22 cellular contexts compared by ENCODE assay signal in the genomic region with DNA sequence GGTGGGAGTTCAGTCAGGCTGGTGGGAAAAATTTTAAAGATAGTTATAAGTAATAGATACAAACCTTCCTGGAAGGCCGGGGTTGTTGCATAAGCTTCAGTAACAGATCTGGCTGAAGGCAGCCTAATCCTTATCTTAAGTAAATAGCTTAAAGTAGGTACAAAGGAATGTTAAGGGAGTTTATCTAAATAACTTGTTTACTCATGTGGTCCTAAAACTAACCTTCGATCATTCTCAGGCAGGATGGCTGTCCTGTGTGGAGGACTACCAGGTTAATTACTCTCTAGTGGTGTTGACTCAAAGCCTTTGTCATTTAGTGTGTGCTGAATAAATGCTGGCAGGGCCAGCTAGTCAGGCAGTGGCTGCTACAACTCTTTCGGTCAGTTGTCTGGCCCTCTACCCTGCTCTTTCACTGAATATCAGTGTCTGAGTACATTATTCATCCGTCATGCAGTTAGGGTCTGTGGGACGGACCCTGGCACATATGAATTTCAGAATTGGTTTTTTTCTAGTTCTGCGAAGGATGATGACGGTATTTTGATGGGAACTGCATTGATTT.
DNase-seq lines count a peak whose midpoint lies in the region; ATAC-seq, FAIRE-seq and TF ChIP-seq lines count a peak whose summit lies in the region.
"Had no signal": no experiment of that assay in that cellular context is flagged by ENCODE, and none has a peak within 500 bp of the region (broad histone marks: within the 10 kb centered on the region; RNA-seq: fewer than 3 reads in every experiment).

No MANE protein-coding gene starts in this region.

- H3F3A ChIP-seq in MM.1S (ENCODE audit: insufficient read depth, low read length) = no peaks in the 10 kb centered on the region

- no peak for TF ChIP-seq EP300 in K562 (IDR thresholded peaks at IDR 0.05; ENCODE audit: low read length)
- TF ChIP-seq EP300 in HepG2 (IDR thresholded peaks at IDR 0.05; ENCODE audit: low read depth in 2 of 2, low read length in 2 of 2) = no peak
- TF ChIP-seq EP300 in HepG2 (CRISPR knock-in tag; IDR thresholded peaks at IDR 0.05; ENCODE audit: borderline replicate concordance) = no peak

- CTCF ChIA-PET in HEK293 (lab: Yijun Ruan, JAX) (no interaction called here), K562 (lab: Yijun Ruan, JAX; ENCODE audit: low intra/inter-chr PET ratio) (no interaction called here), HepG2 (lab: Yijun Ruan, JAX; ENCODE audit: low intra/inter-chr PET ratio, low total read pairs) (no interaction called here)

- H3K27ac ChIP-seq in HEK293 (ENCODE audit: extremely low read depth, low read depth, low read length) = no peak overlapping the region
- no peak overlapping the region for H3K27ac ChIP-seq in K562 (ENCODE audit: extremely low read depth, low read depth, low read length)
- no peak overlapping the region for H3K27ac ChIP-seq in HepG2 (ENCODE audit: extremely low read length, insufficient read depth, low read length)
- no peak overlapping the region for H3K27ac ChIP-seq in MM.1S (ENCODE audit: low read length)
- no peak overlapping the region for H3K27ac ChIP-seq in substantia nigra (ENCODE audit: low read depth, low read length, poor library complexity, severe bottlenecking)

- no peak for ATAC-seq in K562
- ATAC-seq in HepG2 = no peak
- ATAC-seq: GM12878, GM23338, HCT116 had no signal

- no peaks in the 10 kb centered on the region for H3K9me2 ChIP-seq in MM.1S (replicated peaks; ENCODE audit: insufficient read depth, low read length)

- H3K4me3 ChIP-seq in HEK293 (ENCODE audit: low read depth, low read length) (no peak overlapping the region), K562 (no peak overlapping the region), HepG2 (replicated peaks in 1 of 3; ENCODE audit: insufficient read depth in 1 of 3, low read depth in 2 of 3, low read length in 3 of 3) (no peak overlapping the region), MM.1S (ENCODE audit: low read length) (no peak overlapping the region)
- H3K4me3 ChIP-seq: GM12878, GM23338 had no signal

- H3K9ac ChIP-seq in K562 (ENCODE audit: insufficient read depth in 1 of 2, low read depth in 2 of 2, low read length in 2 of 2) (no peak overlapping the region), HepG2 (ENCODE audit: insufficient read depth, low read depth, low read length) (no peak overlapping the region), MM.1S (ENCODE audit: low read length) (no peak overlapping the region)

- H3K9me1 ChIP-seq in K562 (ENCODE audit: control insufficient read depth, insufficient read depth, low read length) = no peaks in the 10 kb centered on the region

- in situ Hi-C loops in K562 (cut with MboI) = no loop called here
- in situ Hi-C loops in HepG2 (cut with HindIII; ENCODE audit: extremely low pct_ligation_motif_present, low pct_unique_long_range_greater_than_20kb) = no loop called here

- H3K79me2 ChIP-seq in K562 (ENCODE audit: control insufficient read depth, insufficient read depth, low read length) (no peaks in the 10 kb centered on the region), HepG2 (ENCODE audit: insufficient read depth, low read length) (no peaks in the 10 kb centered on the region), MM.1S (ENCODE audit: low read length) (no peaks in the 10 kb centered on the region)

- BruUV-seq in K562 (replicated peaks; lab: Mats Ljungman, UMichigan) (no TSS peak), HepG2 (replicated peaks; lab: Mats Ljungman, UMichigan) (no TSS peak)

- H3K27me3 ChIP-seq in K562 (ENCODE audit: control insufficient read depth in 2 of 2, insufficient read depth in 2 of 2, low read length in 2 of 2) (no peaks in the 10 kb centered on the region), HepG2 (ENCODE audit: control insufficient read depth in 1 of 2, insufficient read depth in 2 of 2, low read length in 2 of 2) (peaks cover 0 to 11% of the 10 kb centered on the region in 2 experiments; a peak in 2 of 5 replicates), MM.1S (replicated peaks; ENCODE audit: insufficient read depth, low read length) (no peaks in the 10 kb centered on the region)

- POLR2A ChIA-PET in HEK293 (lab: Yijun Ruan, JAX) (no interaction called here), K562 (lab: Yijun Ruan, JAX) (no interaction called here), HepG2 (lab: Yijun Ruan, JAX) (no interaction called here)

- FAIRE-seq in K562 (lab: Jason Lieb, UNC) = no peak
- no peak for FAIRE-seq in HepG2 (lab: Jason Lieb, UNC)
- FAIRE-seq: GM12878, GM18507 had no signal

- H3K4me2 ChIP-seq in K562 (ENCODE audit: insufficient read depth, low read length) (no peak overlapping the region), HepG2 (ENCODE audit: low read depth, low read length) (no peak overlapping the region), MM.1S (ENCODE audit: low read depth, low read length) (no peak overlapping the region)
- H3K4me2 ChIP-seq: GM23338 had no signal

- TF ChIP-seq CTCF in HEK293 (tag by site-specific recombination; IDR thresholded peaks at IDR 0.05) (no peak), K562 (IDR thresholded peaks at IDR 0.05 in 2 of 3, conservative IDR thresholded peaks at IDR 0.05 in 1 of 3; ENCODE audit: insufficient read depth in 2 of 3, low read depth in 1 of 3, low read length in 3 of 3) (no peak), HepG2 (CRISPR knock-in tag; IDR thresholded peaks at IDR 0.05) (no peak), MM.1S (IDR thresholded peaks at IDR 0.05; ENCODE audit: low read length) (no peak)

- H3K9me3 ChIP-seq in HEK293 (ENCODE audit: control insufficient read depth, insufficient read depth, low read depth, low read length) (no peaks in the 10 kb centered on the region), K562 (replicated peaks; ENCODE audit: control insufficient read depth, insufficient read depth, low read depth, low read length) (no peaks in the 10 kb centered on the region), HepG2 (ENCODE audit: low read length) (peaks cover 41% of the 10 kb centered on the region), MM.1S (replicated peaks; ENCODE audit: insufficient read depth, low read length) (no peaks in the 10 kb centered on the region)

- H2AFZ ChIP-seq in K562 (ENCODE audit: low read depth, low read length) = no peak overlapping the region
- H2AFZ ChIP-seq in HepG2 (ENCODE audit: low read length) = no peak overlapping the region
- H2AFZ ChIP-seq in MM.1S (ENCODE audit: low read length) = no peak overlapping the region
- H2AFZ ChIP-seq: GM23338 had no signal

- H4K20me1 ChIP-seq in K562 (replicated peaks; ENCODE audit: control insufficient read depth, insufficient read depth, low read length) (no peaks in the 10 kb centered on the region), HepG2 (ENCODE audit: insufficient read depth, low read length) (no peaks in the 10 kb centered on the region), MM.1S (ENCODE audit: insufficient read depth, low read length) (no peaks in the 10 kb centered on the region)

- no peaks in the 10 kb centered on the region for H3K36me3 ChIP-seq in HEK293 (ENCODE audit: control insufficient read depth in 2 of 2, insufficient read depth in 1 of 2, low read length in 2 of 2)
- H3K36me3 ChIP-seq in K562 (ENCODE audit: control insufficient read depth, insufficient read depth, low read length) = no peaks in the 10 kb centered on the region
- no peaks in the 10 kb centered on the region for H3K36me3 ChIP-seq in HepG2 (replicated peaks in 1 of 2; ENCODE audit: control insufficient read depth in 1 of 2, insufficient read depth in 2 of 2, low read length in 2 of 2)
- no peaks in the 10 kb centered on the region for H3K36me3 ChIP-seq in MM.1S (replicated peaks; ENCODE audit: insufficient read depth, low read length)

- DNase-seq in NCI-H226 (peak; percentile 16), K562 (ENCODE audit: extremely low read depth in 1 of 4, low spot score in 3 of 4) (no peak), HepG2 (ENCODE audit: low spot score) (peak; percentile 18), MM.1S (no peak), substantia nigra (lab: John Stamatoyannopoulos, UW) (no peak), NCI-H187 treated with DMSO at 0.1 percent for 48 hours (lab: John Stamatoyannopoulos, UW) (no peak), NCI-H526 treated with DMSO at 0.1 percent for 48 hours (lab: John Stamatoyannopoulos, UW) (no peak)
- DNase-seq: 8988T; C1 segment of cervical spinal cord; Calu3; CD4-positive, alpha-beta memory T cell; COR-L47; DMS79; EL; GDM1; H9; HFFc6 had no signal

- H3K4me1 ChIP-seq in HEK293 (ENCODE audit: control insufficient read depth, insufficient read depth, low read length) (no peaks in the 10 kb centered on the region), K562 (replicated peaks in 1 of 2; ENCODE audit: control insufficient read depth in 2 of 2, insufficient read depth in 2 of 2, low read length in 2 of 2) (no peaks in the 10 kb centered on the region), HepG2 (ENCODE audit: insufficient read depth, low read length) (no peaks in the 10 kb centered on the region), MM.1S (ENCODE audit: low read length) (no peaks in the 10 kb centered on the region)

- intact Hi-C loops in K562 (cut with micrococcal nuclease) = loop anchor here (5.0 kb wide), 1 partner anchor 104 kb away; no protein-coding TSS in a partner anchor
- intact Hi-C loops in HepG2 (cut with micrococcal nuclease; ENCODE audit: unreplicated experiment) = no loop called here

- 30% methylated on average over 7 of the region's 7 CpGs for WGBS in K562 (ENCODE audit: insufficient coverage, low coverage, missing lambda C conversion rate)
- WGBS in HepG2 (ENCODE audit: low lambda C conversion rate) = 21% methylated on average over 7 of the region's 7 CpGs

- TF ChIP-seq RAD21 in K562 (CRISPR knock-in tag; conservative IDR thresholded peaks at IDR 0.05 in 1 of 2, IDR thresholded peaks at IDR 0.05 in 1 of 2) (no peak), HepG2 (CRISPR knock-in tag; IDR thresholded peaks at IDR 0.05) (no peak)

- TF ChIP-seq POLR2A in K562 (conservative IDR thresholded peaks at IDR 0.05) = no peak
- TF ChIP-seq POLR2A in HepG2 (IDR thresholded peaks at IDR 0.05; ENCODE audit: insufficient read depth in 1 of 2, low read depth in 2 of 2, low read length in 2 of 2) = no peak

TF ChIP-seq in K562, 482 proteins besides CTCF, POLR2A, EP300 and RAD21 (continues in another document):
- TF ChIP-seq CBFA2T2 (conservative IDR thresholded peaks at IDR 0.05) (no peak), HDAC6 (IDR thresholded peaks at IDR 0.05; ENCODE audit: low read depth, low read length) (no peak)

TF ChIP-seq in HepG2, 621 proteins besides CTCF, POLR2A, EP300 and RAD21 (continues in another document):
- TF ChIP-seq NKX3-1 (CRISPR knock-in tag; IDR thresholded peaks at IDR 0.05) = 0 out of 2 replicates have a peak, but pooled peaks have one; percentile 32

Comparison
In these comparisons a context has a peak if more than half of its experiments do, and no peak if none do; other contexts are left out.
1. DNase-seq: peak in NCI-H226 (single experiment) and HepG2 (single experiment); none in K562 (0 of 4), MM.1S (single experiment), substantia nigra (0 of 49), NCI-H187 treated with DMSO at 0.1 percent for 48 hours (single experiment) and NCI-H526 treated with DMSO at 0.1 percent for 48 hours (single experiment).